13 cellular contexts compared by ENCODE assay signal in genomic region chr18:60599267-60599666, GRCh38.
A peak's percentile ranks its signal among the peaks of the same experiment; 100 is the strongest.
DNase-seq lines count a peak whose midpoint lies in the region; ATAC-seq and TF ChIP-seq lines count a peak whose summit lies in the region.
"Had no signal": no experiment of that assay in that cellular context is flagged by ENCODE, and none has a peak within 500 bp of the region (broad histone marks: within the 10 kb centered on the region; RNA-seq: fewer than 3 reads in every experiment).

No MANE protein-coding gene starts in this region.

- peak; percentile 8 for DNase-seq in GM20000 (ENCODE audit: low spot score)
- no peak for DNase-seq in retina
- no peak for DNase-seq in epidermal melanocyte (ENCODE audit: insufficient read length, low spot score)
- DNase-seq in DMS53 (lab: John Stamatoyannopoulos, UW), result no peak
- DNase-seq: DMS79; NCI-H1048; NCI-H446 treated with DMSO at 0.1 percent for 48 hours; stimulated activated CD4-positive, alpha-beta T cell treated with anti-CD3 and anti-CD28 coated beads, Interleukin-1b, Interleukin-23, amount 100 ng/mL, for 48 hours had no signal

- ATAC-seq in GM18508 (IDR thresholded peaks at IDR 0.05; ENCODE audit: insufficient read depth, unreplicated experiment) (peak; percentile 96), HG02870 (IDR thresholded peaks at IDR 0.05; ENCODE audit: unreplicated experiment) (peak; percentile 87), HG03442 (IDR thresholded peaks at IDR 0.05; ENCODE audit: unreplicated experiment) (peak; percentile 71), GM19328 (IDR thresholded peaks at IDR 0.05; ENCODE audit: unreplicated experiment) (no peak)
- ATAC-seq: stimulated activated effector memory CD8-positive, alpha-beta T cell treated with anti-CD3 and anti-CD28 coated beads, Interleukin-12 subunit alpha, Interleukin-12 subunit beta, amount 100 ng/mL, for 72 hours had no signal

- no peak for TF ChIP-seq CTCF in GM20000 (IDR thresholded peaks at IDR 0.05; ENCODE audit: extremely low read depth, missing control alignments)
